ENCODE assay signal across 27 cellular contexts in genomic region chr14:68603682-68604360, GRCh38.
DNase-seq lines count a peak whose midpoint lies in the region; ATAC-seq and TF ChIP-seq lines count a peak whose summit lies in the region.
"Had no signal": no experiment of that assay in that cellular context is flagged by ENCODE, and none has a peak within 500 bp of the region (broad histone marks: within the 10 kb centered on the region; RNA-seq: fewer than 3 reads in every experiment).

No MANE protein-coding gene starts in this region.

- ATAC-seq in RWPE2 (ENCODE audit: low read depth): no peak
- ATAC-seq in left ventricle myocardium superior: no peak
- ATAC-seq in GM19035 (IDR thresholded peaks at IDR 0.05; ENCODE audit: unreplicated experiment): no peak
- ATAC-seq: activated naive CD4-positive, alpha-beta T cell treated with anti-CD3 and anti-CD28 coated beads, Interleukin-2, amount 50 U/mL, for 72 hours; gastroesophageal sphincter; left lobe of liver; T-cell had no signal

- H3K4me3 Mint-ChIP-seq in progenitor cell of endocrine pancreas (ENCODE audit: low read depth): no peak overlapping the region
- H3K4me3 Mint-ChIP-seq: stimulated activated naive CD8-positive, alpha-beta T cell treated with anti-CD3 and anti-CD28 coated beads, Interleukin-15, Interleukin-2, amounts not matched to agents 100 ng/mL and 50 ng/mL, for 24 hours; T-cell had no signal

- intact Hi-C loops in left ventricle myocardium superior (cut with micrococcal nuclease): no loop called here

- peaks cover 42% of the 10 kb centered on the region for H3K4me1 Mint-ChIP-seq in progenitor cell of endocrine pancreas (ENCODE audit: low read depth)

- H3K4me3 ChIP-seq in RWPE2 (ENCODE audit: severe bottlenecking): no peak overlapping the region
- H3K4me3 ChIP-seq: breast epithelium, gastroesophageal sphincter, SJSA1 had no signal

- no peaks in the 10 kb centered on the region for H3K9me3 Mint-ChIP-seq in progenitor cell of endocrine pancreas (ENCODE audit: low read depth)
- H3K9me3 Mint-ChIP-seq: stimulated activated naive CD8-positive, alpha-beta T cell treated with anti-CD3 and anti-CD28 coated beads, Interleukin-15, Interleukin-2, amounts not matched to agents 100 ng/mL and 50 ng/mL, for 24 hours had no signal

- no peak for TF ChIP-seq CTCF in RWPE2 (IDR thresholded peaks at IDR 0.05; ENCODE audit: poor library complexity, severe bottlenecking)
- no peak for TF ChIP-seq CTCF in progenitor cell of endocrine pancreas (IDR thresholded peaks at IDR 0.05; ENCODE audit: unreplicated experiment)

- H3K27me3 ChIP-seq in RWPE2 (ENCODE audit: insufficient read depth, poor library complexity, severe bottlenecking): no peaks in the 10 kb centered on the region
- H3K27me3 ChIP-seq: breast epithelium, gastroesophageal sphincter, SJSA1 had no signal

- H3K9me3 ChIP-seq in RWPE2 (ENCODE audit: severe bottlenecking): peaks cover 4% of the 10 kb centered on the region
- H3K9me3 ChIP-seq: gastroesophageal sphincter had no signal

- peak overlapping the region; percentile 59 for H3K27ac Mint-ChIP-seq in progenitor cell of endocrine pancreas
- H3K27ac Mint-ChIP-seq: activated naive CD4-positive, alpha-beta T cell treated with anti-CD3 and anti-CD28 coated beads, Interleukin-2, amount 50 U/mL, for 72 hours; stimulated activated naive CD8-positive, alpha-beta T cell treated with anti-CD3 and anti-CD28 coated beads, Interleukin-15, Interleukin-2, amounts not matched to agents 100 ng/mL and 50 ng/mL, for 24 hours; T-cell had no signal

- peaks cover 11% of the 10 kb centered on the region for H3K4me1 ChIP-seq in RWPE2 (ENCODE audit: insufficient read depth, poor library complexity, severe bottlenecking)

- no peaks in the 10 kb centered on the region for H3K36me3 Mint-ChIP-seq in progenitor cell of endocrine pancreas (ENCODE audit: insufficient read depth)
- H3K36me3 Mint-ChIP-seq: T-cell had no signal

- no peak overlapping the region for H3K27ac ChIP-seq in RWPE2 (ENCODE audit: poor library complexity, severe bottlenecking)
- H3K27ac ChIP-seq: breast epithelium, gastroesophageal sphincter, SJSA1, WERI-Rb-1 had no signal

- no peaks in the 10 kb centered on the region for H3K36me3 ChIP-seq in RWPE2 (ENCODE audit: low read depth)
- H3K36me3 ChIP-seq: breast epithelium, gastroesophageal sphincter, SJSA1, WERI-Rb-1 had no signal

- no peaks in the 10 kb centered on the region for H3K27me3 Mint-ChIP-seq in progenitor cell of endocrine pancreas
- H3K27me3 Mint-ChIP-seq: naive B cell; stimulated activated naive CD8-positive, alpha-beta T cell treated with anti-CD3 and anti-CD28 coated beads, Interleukin-15, Interleukin-2, amounts not matched to agents 100 ng/mL and 50 ng/mL, for 24 hours; T-cell had no signal

- DNase-seq in RWPE2 (ENCODE audit: low spot score): peak; percentile 54
- peak; percentile 74 for DNase-seq in left kidney (ENCODE audit: low read depth, low spot score)
- no peak for DNase-seq in progenitor cell of endocrine pancreas (ENCODE audit: low spot score, unreplicated experiment)
- no peak for DNase-seq in SKM-1 treated with dmso at 0.1 percent for 144 hours (lab: John Stamatoyannopoulos, UW; ENCODE audit: unreplicated experiment)
- no peak for DNase-seq in left ventricle myocardium superior
- DNase-seq in A172 (ENCODE audit: low spot score): no peak
- DNase-seq: activated CD4-positive, alpha-beta T cell treated with anti-CD3 and anti-CD28 coated beads for 4 hours; activated CD8-positive, alpha-beta memory T cell treated with anti-CD3 and anti-CD28 coated beads for 24 hours; activated T-cell treated with anti-CD3 and anti-CD28 coated beads for 4 hours; C1 segment of cervical spinal cord; DMS53; hypothalamus; naive B cell; NCI-H1417 treated with DMSO at 0.1 percent for 48 hours; NCI-H2081 treated with DMSO at 0.1 percent for 48 hours; NCI-H345; retina; stimulated activated CD4-positive, alpha-beta T cell treated with anti-CD3 and anti-CD28 coated beads, Interleukin-2, amount 100 ng/mL, for 24 hours; T-cell; WERI-Rb-1 had no signal

Comparison
In these comparisons a context has a peak if more than half of its experiments do, and no peak if none do; other contexts are left out.
1. DNase-seq: peak in RWPE2 (single experiment) and left kidney (single experiment); none in progenitor cell of endocrine pancreas (single experiment), SKM-1 treated with dmso at 0.1 percent for 144 hours (single experiment), left ventricle myocardium superior (single experiment) and A172 (single experiment).